ENCODE assay signal across 18 cellular contexts in genomic region chr16:50528820-50529219, GRCh38. TPM values are rescaled to one million over a fixed set of nuclear protein-coding genes. Genes with fewer than 3 reads are reported as not detected.
A peak's percentile ranks its signal among the peaks of the same experiment; 100 is the strongest.
DNase-seq lines count a peak whose midpoint lies in the region; ATAC-seq and TF ChIP-seq lines count a peak whose summit lies in the region.
"Had no signal": no experiment of that assay in that cellular context is flagged by ENCODE, and none has a peak within 500 bp of the region (broad histone marks: within the 10 kb centered on the region; RNA-seq: fewer than 3 reads in every experiment).

No MANE protein-coding gene starts in this region.

- H3K18ac ChIP-seq in H9 (ENCODE audit: insufficient read length, low read depth, low read length) = no peak overlapping the region

- peaks cover 18 to 20% of the 10 kb centered on the region in 2 experiments; a peak in 4 of 5 replicates for H3K9me3 Mint-ChIP-seq in H9

- no peaks in the 10 kb centered on the region for H3K9me3 ChIP-seq in H9 (ENCODE audit: control insufficient read depth, low read depth, low read length)

- no peak overlapping the region for H3K4me2 ChIP-seq in H9 (ENCODE audit: insufficient read depth, insufficient read length, low read length)

- TF ChIP-seq CTCF in H9 (conservative IDR thresholded peaks at IDR 0.05) = no peak

- H3K79me2 ChIP-seq in H9 (ENCODE audit: insufficient read depth, low read length) = no peaks in the 10 kb centered on the region

- no peak overlapping the region for H2BK120ac ChIP-seq in H9 (ENCODE audit: low read depth, low read length, poor library complexity, severe bottlenecking)

- no peak overlapping the region for H2BK15ac ChIP-seq in H9 (ENCODE audit: low read depth, low read length)

- no peak overlapping the region for H3K14ac ChIP-seq in H9 (ENCODE audit: insufficient read depth, low read length)

- no peak overlapping the region for H2BK5ac ChIP-seq in H9 (ENCODE audit: insufficient read length, low read length)

- H3K27me3 Mint-ChIP-seq in H9 (ENCODE audit: low read depth) = peaks cover 29% of the 10 kb centered on the region

- no peak overlapping the region for H4K8ac ChIP-seq in H9 (replicated peaks; ENCODE audit: insufficient read length, low read depth, low read length)

- no peak overlapping the region for H3K4me3 Mint-ChIP-seq in H9
- H3K4me3 Mint-ChIP-seq: CD4-positive, alpha-beta memory T cell; HFFc6 had no signal

- no peak overlapping the region for H4K91ac ChIP-seq in H9 (ENCODE audit: insufficient read length, low read depth, low read length)

- no peak overlapping the region for H3T11ph ChIP-seq in H9 (ENCODE audit: low read length)

- H4K5ac ChIP-seq in H9 (ENCODE audit: insufficient read length, low read depth, low read length) = no peak overlapping the region

- H3K36me3 Mint-ChIP-seq in H9 (ENCODE audit: insufficient read depth in 1 of 3, low read depth in 3 of 3) = no peaks in the 10 kb centered on the region; a peak in 2 of 7 replicates

- no peak overlapping the region for H2BK20ac ChIP-seq in H9 (ENCODE audit: low read depth, low read length, poor library complexity, severe bottlenecking)

- no peaks in the 10 kb centered on the region for H4K20me1 ChIP-seq in H9 (ENCODE audit: control insufficient read depth, insufficient read depth, insufficient read length)

- no peak overlapping the region for H3K23ac ChIP-seq in H9 (ENCODE audit: insufficient read length, low read depth, low read length)

- H2AK5ac ChIP-seq in H9 (ENCODE audit: insufficient read length, low read length) = no peak overlapping the region

- no peak overlapping the region for H3K27ac ChIP-seq in H9 (ENCODE audit: insufficient read length, low read depth, low read length)
- H3K27ac ChIP-seq: GM23248 had no signal

- intact Hi-C loops in sciatic nerve (cut with DNase I) = loop anchor here (5.0 kb wide), 1 partner anchor 1052 kb away; no protein-coding TSS in a partner anchor

- H3K4me1 Mint-ChIP-seq in H9 = no peaks in the 10 kb centered on the region
- H3K4me1 Mint-ChIP-seq: CD4-positive, alpha-beta memory T cell had no signal

- WGBS in H9 (ENCODE audit: extremely low coverage, insufficient read length, low lambda C conversion rate) = no CpG with 5 or more reads among the region's 1 CpG

- ATAC-seq in left lobe of liver (no peak), sciatic nerve (no peak), GM21528 (IDR thresholded peaks at IDR 0.05; ENCODE audit: low FRiP score, unreplicated experiment) (no peak)

- no peak overlapping the region for H2BK12ac ChIP-seq in H9 (ENCODE audit: insufficient read length, low read depth, low read length)

- no peak overlapping the region for H2AFZ ChIP-seq in H9 (ENCODE audit: low read length)
- H2AFZ ChIP-seq: GM23248 had no signal

- H3K56ac ChIP-seq in H9 (ENCODE audit: insufficient read length, low read depth, low read length) = no peak overlapping the region

- no peak overlapping the region for H3K27ac Mint-ChIP-seq in H9
- H3K27ac Mint-ChIP-seq: CD4-positive, alpha-beta memory T cell; HFFc6 had no signal

- H3K4me1 ChIP-seq in H9 (ENCODE audit: insufficient read depth, low read length) = no peaks in the 10 kb centered on the region

- peak; percentile 1 for DNase-seq in H9
- DNase-seq in ecto neural progenitor cell (ENCODE audit: low spot score) = peak; percentile 5
- peak; percentile 7 for DNase-seq in left lobe of liver (ENCODE audit: low spot score)
- peak; percentile 4 for DNase-seq in sciatic nerve (ENCODE audit: low spot score)
- no peak for DNase-seq in activated effector memory CD4-positive, alpha-beta T cell treated with Interleukin-2 at 50 U/mL for 16 hours
- DNase-seq in cerebellum (ENCODE audit: low spot score) = no peak
- DNase-seq: C1 segment of cervical spinal cord; Calu3; CD4-positive, alpha-beta memory T cell; COR-L47; DMS53; DMS79 treated with DMSO at 0.1 percent for 48 hours; GF-D8; GM23248; H7; HFFc6 had no signal

- H3K4ac ChIP-seq in H9 (ENCODE audit: low read depth, low read length) = no peak overlapping the region

- H3K27me3 ChIP-seq in H9 (ENCODE audit: insufficient read depth, low read length) = no peaks in the 10 kb centered on the region

- no peak overlapping the region for H3K9ac ChIP-seq in H9 (ENCODE audit: extremely low read depth, insufficient read length, low read length)
- H3K9ac ChIP-seq: GM23248 had no signal

- H3K79me1 ChIP-seq in H9 (ENCODE audit: insufficient read depth, low read depth, low read length, poor library complexity, severe bottlenecking) = no peaks in the 10 kb centered on the region

- H3K23me2 ChIP-seq in H9 (ENCODE audit: insufficient read length, low read depth, low read length, poor library complexity, severe bottlenecking) = no peaks in the 10 kb centered on the region

RNA-seq across cellular contexts. Expression of gene NKD1, which starts 19.4 kb away (rescaled TPM):
- total RNA-seq in H9 (2021) = 1.9 and 3.7 TPM in 2 replicates
- total RNA-seq in left lobe of liver = 3.9 TPM
- 37.0 TPM for total RNA-seq in sciatic nerve
- 20.2 TPM for total RNA-seq in cerebellum
- total RNA-seq: G401, GM23248, HFFc6 had no signal

Comparison
In these comparisons a context has a peak if more than half of its experiments do, and no peak if none do; other contexts are left out.
1. DNase-seq: peak in H9 (single experiment), ecto neural progenitor cell (single experiment), left lobe of liver (single experiment) and sciatic nerve (single experiment); none in activated effector memory CD4-positive, alpha-beta T cell treated with Interleukin-2 at 50 U/mL for 16 hours (single experiment) and cerebellum (single experiment).